Comparison of ENCODE assay signal across 37 cellular contexts in the genomic region with DNA sequence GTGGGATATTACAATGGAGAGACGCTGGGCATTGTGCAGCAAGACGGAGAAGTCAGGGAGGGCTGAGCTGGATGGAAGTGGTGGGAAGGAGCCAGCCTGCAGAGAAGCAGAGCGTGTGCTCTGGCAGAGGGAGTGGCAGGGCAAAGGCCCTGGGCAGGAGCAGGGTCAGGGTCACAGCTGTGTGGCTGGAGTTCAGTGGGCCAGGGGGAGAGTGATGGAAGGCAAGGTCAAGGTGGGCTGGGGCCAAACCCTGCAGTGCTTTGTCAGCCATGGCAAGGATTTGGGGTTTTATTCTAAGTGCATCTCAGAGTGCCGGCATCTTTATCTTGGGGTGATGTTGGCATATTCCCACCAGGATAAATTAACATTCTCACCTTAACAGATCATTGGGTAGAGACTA. TPM values are rescaled to one million over a fixed set of nuclear protein-coding genes. Genes with fewer than 3 reads are reported as not detected.
"Had no signal": no experiment of that assay in that cellular context is flagged by ENCODE, and none has a peak within 500 bp of the region (broad histone marks: within the 10 kb centered on the region; RNA-seq: fewer than 3 reads in every experiment).

No MANE protein-coding gene starts in this region.

- H3K4me1 ChIP-seq: foreskin keratinocyte, gastrocnemius medialis had no signal

- H3K27me3 ChIP-seq: brain microvascular endothelial cell, foreskin keratinocyte had no signal

- H3K4me3 ChIP-seq: gastrocnemius medialis had no signal

- H3K27me3 Mint-ChIP-seq: activated CD8-positive, alpha-beta memory T cell treated with anti-CD3 and anti-CD28 coated beads, Interleukin-2, amount 10 ng/mL, durations not matched to agents 7 days and 5 days had no signal

- H3K4me3 Mint-ChIP-seq: activated B cell treated with CpG ODN at 0.5 μM for 24 hours; activated CD8-positive, alpha-beta memory T cell treated with anti-CD3 and anti-CD28 coated beads, Interleukin-2, amount 10 ng/mL, durations not matched to agents 7 days and 5 days; activated CD8-positive, alpha-beta T cell treated with anti-CD3 and anti-CD28 coated beads for 36 hours; activated naive CD8-positive, alpha-beta T cell; activated T-cell treated with anti-CD3 and anti-CD28 coated beads, Interleukin-2, amount 50 U/mL, for 24 hours; activated T-cell treated with anti-CD3 and anti-CD28 coated beads, Interleukin-2, amount 50 U/mL, for 72 hours; T-helper 17 cell; T-helper 2 cell treated with Interferon-gamma antibody and Interleukin-4, amounts not matched to agents 5 μg/mL and 100 μg/mL, for 36 hours had no signal

- H3K27ac ChIP-seq: brain microvascular endothelial cell, epithelial cell of prostate, foreskin keratinocyte, gastrocnemius medialis, WERI-Rb-1 had no signal

- H3K36me3 ChIP-seq: brain microvascular endothelial cell, gastrocnemius medialis, WERI-Rb-1 had no signal

- H3K4me1 Mint-ChIP-seq: activated B cell treated with CpG ODN at 0.5 μM for 24 hours; activated CD8-positive, alpha-beta memory T cell treated with anti-CD3 and anti-CD28 coated beads, Interleukin-2, amount 10 ng/mL, durations not matched to agents 7 days and 5 days had no signal

- ATAC-seq: activated CD4-positive, CD25-positive, alpha-beta regulatory T cell treated with anti-CD3 and anti-CD28 coated beads, Interleukin-2, amount 50 U/mL, for 24 hours; activated CD8-positive, alpha-beta memory T cell treated with anti-CD3 and anti-CD28 coated beads, Interleukin-2, amount 10 ng/mL, durations not matched to agents 7 days and 5 days; activated CD8-positive, alpha-beta T cell treated with anti-CD3 and anti-CD28 coated beads for 36 hours; activated T-cell treated with anti-CD3 and anti-CD28 coated beads, Interleukin-2, amount 50 U/mL, for 72 hours; foreskin keratinocyte; gastrocnemius medialis; T-helper 17 cell had no signal

- H3K9me3 Mint-ChIP-seq: activated B cell treated with CpG ODN at 0.5 μM for 24 hours; activated CD8-positive, alpha-beta T cell treated with anti-CD3 and anti-CD28 coated beads for 36 hours; activated T-cell treated with anti-CD3 and anti-CD28 coated beads, Interleukin-2, amount 50 U/mL, for 24 hours; activated T-cell treated with anti-CD3 and anti-CD28 coated beads, Interleukin-2, amount 50 U/mL, for 72 hours; T-helper 2 cell treated with Interferon-gamma antibody and Interleukin-4, amounts not matched to agents 5 μg/mL and 100 μg/mL, for 36 hours had no signal

- DNase-seq: activated B cell treated with CpG ODN at 0.5 μM for 24 hours; activated CD4-positive, alpha-beta T cell treated with anti-CD3 and anti-CD28 coated beads for 48 hours; activated CD4-positive, alpha-beta T cell treated with anti-CD3 and anti-CD28 coated beads, Interleukin-2, amount 50 U/mL, for 1 hour; activated CD4-positive, alpha-beta T cell treated with anti-CD3 and anti-CD28 coated beads, Interleukin-2, amount 50 U/mL, for 48 hours; activated CD8-positive, alpha-beta memory T cell treated with anti-CD3 and anti-CD28 coated beads, Interleukin-2, amount 10 ng/mL, durations not matched to agents 7 days and 5 days; activated CD8-positive, alpha-beta memory T cell treated with anti-CD3 and anti-CD28 coated beads, Interleukin-2, amount 50 U/mL, for 48 hours; activated CD8-positive, alpha-beta T cell treated with anti-CD3 and anti-CD28 coated beads for 36 hours; activated gamma-delta T cell; activated naive CD4-positive, alpha-beta T cell; activated naive CD4-positive, alpha-beta T cell treated with anti-CD3 and anti-CD28 coated beads, Interleukin-2, amount 50 U/mL, for 16 hours; activated T-cell treated with anti-CD3 and anti-CD28 coated beads for 4 hours; activated T-cell treated with anti-CD3 and anti-CD28 coated beads, Interleukin-2, amount 50 U/mL, for 24 hours; activated T-cell treated with anti-CD3 and anti-CD28 coated beads, Interleukin-2, amount 50 U/mL, for 72 hours; amniotic stem cell; anterior cingulate cortex; brain microvascular endothelial cell; caudate nucleus; effector CD8-positive, alpha-beta T cell; foreskin keratinocyte; gastrocnemius medialis; glutamatergic neuron; T-helper 1 cell; T-helper 17 cell; T1000; WERI-Rb-1 had no signal

- H3K27ac Mint-ChIP-seq: activated B cell treated with CpG ODN at 0.5 μM for 24 hours; activated CD8-positive, alpha-beta memory T cell treated with anti-CD3 and anti-CD28 coated beads, Interleukin-2, amount 10 ng/mL, durations not matched to agents 7 days and 5 days; activated CD8-positive, alpha-beta T cell treated with anti-CD3 and anti-CD28 coated beads for 36 hours; activated naive CD8-positive, alpha-beta T cell; activated T-cell treated with anti-CD3 and anti-CD28 coated beads, Interleukin-2, amount 50 U/mL, for 24 hours; activated T-cell treated with anti-CD3 and anti-CD28 coated beads, Interleukin-2, amount 50 U/mL, for 72 hours; T-helper 17 cell; T-helper 2 cell treated with Interferon-gamma antibody and Interleukin-4, amounts not matched to agents 5 μg/mL and 100 μg/mL, for 36 hours had no signal

- H3K36me3 Mint-ChIP-seq: activated CD8-positive, alpha-beta memory T cell treated with anti-CD3 and anti-CD28 coated beads, Interleukin-2, amount 10 ng/mL, durations not matched to agents 7 days and 5 days; activated naive CD8-positive, alpha-beta T cell had no signal

- H3K9me3 ChIP-seq: gastrocnemius medialis had no signal

RNA-seq across cellular contexts. Expression of gene C16orf78, which starts 31.9 kb away (rescaled TPM):
- total RNA-seq: activated B cell treated with CpG ODN at 0.5 μM for 24 hours; activated CD8-positive, alpha-beta memory T cell treated with anti-CD3 and anti-CD28 coated beads for 36 hours; activated CD8-positive, alpha-beta memory T cell treated with anti-CD3 and anti-CD28 coated beads, Interleukin-2, amount 10 ng/mL, durations not matched to agents 7 days and 5 days; activated CD8-positive, alpha-beta T cell treated with anti-CD3 and anti-CD28 coated beads for 36 hours; activated T-cell treated with anti-CD3 and anti-CD28 coated beads, Interleukin-2, amount 50 U/mL, for 72 hours; astrocyte; bronchial epithelial cell; chondrocyte; dermis microvascular lymphatic vessel endothelial cell; endothelial cell of umbilical vein; foreskin keratinocyte; gastrocnemius medialis; T-helper 17 cell had no signal
- polyA plus RNA-seq: adipose tissue, endothelial cell of umbilical vein, esophagus, foreskin keratinocyte had no signal
